In the genomic region with DNA sequence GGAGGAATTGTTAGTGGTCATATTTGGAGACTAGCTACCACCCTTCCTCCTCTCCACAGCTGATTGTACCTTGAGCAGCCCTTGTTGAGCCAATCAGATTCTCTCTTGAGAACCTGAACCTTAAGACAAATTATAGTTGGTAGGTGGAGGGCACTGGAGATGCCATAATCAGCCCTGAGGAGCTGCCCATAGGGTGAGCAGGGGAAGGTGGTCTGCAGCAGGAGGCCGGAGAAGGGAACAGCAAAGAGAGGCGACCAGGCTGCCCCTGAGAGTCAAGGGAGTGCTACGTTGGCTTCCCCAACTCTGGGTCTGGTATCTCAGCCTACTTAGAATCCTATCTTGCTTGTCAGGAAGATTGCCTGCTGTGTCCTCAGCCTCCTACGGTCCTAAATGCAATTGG, we compare ENCODE assay signal across 15 cellular contexts. TPM values are rescaled to one million over a fixed set of nuclear protein-coding genes. Genes with fewer than 3 reads are reported as not detected.
DNase-seq lines count a peak whose midpoint lies in the region; ATAC-seq, FAIRE-seq and TF ChIP-seq lines count a peak whose summit lies in the region.
"Had no signal": no experiment of that assay in that cellular context is flagged by ENCODE, and none has a peak within 500 bp of the region (broad histone marks: within the 10 kb centered on the region; RNA-seq: fewer than 3 reads in every experiment).

No MANE protein-coding gene starts in this region.

- no peak overlapping the region for H2AFZ ChIP-seq in HepG2 (ENCODE audit: low read length)
- H2AFZ ChIP-seq in osteoblast (ENCODE audit: low read length): no peak overlapping the region

- whole genome bisulfite sequencing in HepG2 (ENCODE audit: low lambda C conversion rate): 64% methylated on average over 4 of the region's 4 CpGs
- 92% methylated on average over 2 of the region's 4 CpGs for WGBS in right lobe of liver (ENCODE audit: insufficient coverage, low coverage, low lambda C conversion rate, missing lambda C conversion rate)

- no peak overlapping the region for H3K4me2 ChIP-seq in HepG2 (ENCODE audit: low read depth, low read length)
- H3K4me2 ChIP-seq in osteoblast (ENCODE audit: insufficient read depth, low read length): no peak overlapping the region
- H3K4me2 ChIP-seq: BLaER1 had no signal

- FAIRE-seq in HepG2 (lab: Jason Lieb, UNC): no peak
- FAIRE-seq: H1 had no signal

- H3K4me1 ChIP-seq in HepG2 (ENCODE audit: insufficient read depth, low read length) (peaks cover 73% of the 10 kb centered on the region), right lobe of liver (peaks cover 0 to 19% (median 6%) of the 10 kb centered on the region in 4 donors), osteoblast (ENCODE audit: insufficient read depth, low read length) (peaks cover 16% of the 10 kb centered on the region)

- TF ChIP-seq RAD21 in HepG2 (CRISPR knock-in tag; IDR thresholded peaks at IDR 0.05): no peak

- H3K27me3 ChIP-seq in HepG2 (ENCODE audit: control insufficient read depth in 1 of 2, insufficient read depth in 2 of 2, low read length in 2 of 2): peaks cover 0 to 4% of the 10 kb centered on the region in 2 experiments; a peak in 2 of 5 replicates
- H3K27me3 ChIP-seq in right lobe of liver: no peaks in the 10 kb centered on the region
- H3K27me3 ChIP-seq in osteoblast (ENCODE audit: insufficient read depth, low read length): no peaks in the 10 kb centered on the region
- H3K27me3 ChIP-seq: BLaER1 had no signal

- H3K4me3 ChIP-seq in HepG2 (replicated peaks in 1 of 3; ENCODE audit: insufficient read depth in 1 of 3, low read depth in 2 of 3, low read length in 3 of 3) (no peak overlapping the region), right lobe of liver (no peak overlapping the region), osteoblast (ENCODE audit: insufficient read depth, low read length) (no peak overlapping the region)
- H3K4me3 ChIP-seq: BLaER1, HAP-1 had no signal

- TF ChIP-seq CTCF in HepG2 (CRISPR knock-in tag; IDR thresholded peaks at IDR 0.05): no peak
- no peak for TF ChIP-seq CTCF in right lobe of liver (IDR thresholded peaks at IDR 0.05)
- TF ChIP-seq CTCF in osteoblast (IDR thresholded peaks at IDR 0.05; ENCODE audit: extremely low read depth, low read depth, low read length): no peak

- H3K27ac ChIP-seq in HepG2 (ENCODE audit: extremely low read length, insufficient read depth, low read length) (peak overlapping the region; percentile 39), right lobe of liver (no peak overlapping the region), osteoblast (ENCODE audit: low read depth, low read length) (no peak overlapping the region)
- H3K27ac ChIP-seq: 22Rv1, BLaER1 had no signal

- POLR2A ChIA-PET in HepG2 (lab: Yijun Ruan, JAX): no interaction called here

- DNase-seq in HepG2 (ENCODE audit: low spot score): no peak
- no peak for DNase-seq in right lobe of liver
- DNase-seq in osteoblast (ENCODE audit: insufficient read length, low spot score, missing footprints): peak; percentile 1
- no peak for DNase-seq in NCI-H128 (lab: John Stamatoyannopoulos, UW; ENCODE audit: unreplicated experiment)
- no peak for DNase-seq in NCI-H2081 (lab: John Stamatoyannopoulos, UW)
- DNase-seq: CD4-positive, alpha-beta memory T cell; DMS79 treated with DMSO at 0.1 percent for 48 hours; GF-D8; KBM-7 had no signal

- no peak overlapping the region for H3K9ac ChIP-seq in HepG2 (ENCODE audit: insufficient read depth, low read depth, low read length)
- H3K9ac ChIP-seq: BLaER1 had no signal

- peaks cover 0 to 4% of the 10 kb centered on the region in 2 experiments; a peak in 1 of 5 replicates for H3K36me3 ChIP-seq in HepG2 (replicated peaks in 1 of 2; ENCODE audit: control insufficient read depth in 1 of 2, insufficient read depth in 2 of 2, low read length in 2 of 2)
- H3K36me3 ChIP-seq in right lobe of liver: peaks cover 0 to 6% (median 1%) of the 10 kb centered on the region in 4 donors
- no peaks in the 10 kb centered on the region for H3K36me3 ChIP-seq in osteoblast (ENCODE audit: insufficient read depth, low read length)

- ATAC-seq in HepG2 (no peak), right lobe of liver (no peak), GM21526 (IDR thresholded peaks at IDR 0.05; ENCODE audit: low FRiP score, unreplicated experiment) (no peak)

- H4K20me1 ChIP-seq in HepG2 (ENCODE audit: insufficient read depth, low read length) (no peaks in the 10 kb centered on the region), osteoblast (ENCODE audit: insufficient read depth, low read length) (peaks cover 7% of the 10 kb centered on the region)

- no peaks in the 10 kb centered on the region for H3K9me3 ChIP-seq in HepG2 (ENCODE audit: low read length)
- H3K9me3 ChIP-seq in right lobe of liver: no peaks in the 10 kb centered on the region
- no peaks in the 10 kb centered on the region for H3K9me3 ChIP-seq in osteoblast (ENCODE audit: low read depth, low read length)
- H3K9me3 ChIP-seq: BLaER1, HAP-1 had no signal

- no peak for TF ChIP-seq EP300 in HepG2 (IDR thresholded peaks at IDR 0.05; ENCODE audit: low read depth in 2 of 2, low read length in 2 of 2)
- no peak for TF ChIP-seq EP300 in HepG2 (CRISPR knock-in tag; IDR thresholded peaks at IDR 0.05; ENCODE audit: borderline replicate concordance)

- BruUV-seq in HepG2 (replicated peaks; lab: Mats Ljungman, UMichigan): no TSS peak

- TF ChIP-seq POLR2A in HepG2 (IDR thresholded peaks at IDR 0.05; ENCODE audit: insufficient read depth in 1 of 2, low read depth in 2 of 2, low read length in 2 of 2): no peak
- no peak for TF ChIP-seq POLR2A in right lobe of liver (IDR thresholded peaks at IDR 0.05)

- in situ Hi-C loops in HepG2 (cut with HindIII; ENCODE audit: extremely low pct_ligation_motif_present, low pct_unique_long_range_greater_than_20kb): no loop called here

- H3K79me2 ChIP-seq in HepG2 (ENCODE audit: insufficient read depth, low read length) (peaks cover 8% of the 10 kb centered on the region), osteoblast (ENCODE audit: insufficient read depth, low read length) (peaks cover 12% of the 10 kb centered on the region)

- CTCF ChIA-PET in HepG2 (lab: Yijun Ruan, JAX; ENCODE audit: low intra/inter-chr PET ratio, low total read pairs): no interaction called here

- intact Hi-C loops in HepG2 (cut with micrococcal nuclease; ENCODE audit: unreplicated experiment): no loop called here
- intact Hi-C loops in right lobe of liver (cut with DNase I): no loop called here

RNA-seq across cellular contexts. Expression of a gene that starts 2.7 kb away (rescaled TPM):
- total RNA-seq in HepG2 (2016; rRNA removed; fragmentation: Illumina TruSeq; extraction: Trizol) (39.7 and 57.4 TPM in 2 replicates), right lobe of liver (10 to 100 TPM; 33.1 to 85.7 (median 71.6) TPM), osteoblast (10.5 and 13.3 TPM in 2 replicates)
- 33.2 and 40.3 TPM in 2 replicates for total RNA-seq in HepG2 (2016; cell fraction: cytosol; rRNA removed; fragmentation: Illumina TruSeq; extraction: Trizol; ENCODE audit: low read depth)
- total RNA-seq in HepG2 (2016; cell fraction: insoluble cytoplasmic fraction; rRNA removed; fragmentation: Illumina TruSeq; extraction: Trizol): 40.0 and 62.7 TPM in 2 replicates
- total RNA-seq in HepG2 (2016; cell fraction: membrane; rRNA removed; fragmentation: Illumina TruSeq; extraction: Trizol): 45.7 and 54.6 TPM in 2 replicates
- total RNA-seq in HepG2 (2016; cell fraction: nucleus; rRNA removed; fragmentation: Illumina TruSeq; extraction: Trizol): 34.2 and 40.4 TPM in 2 replicates
- polyA plus RNA-seq in HepG2 (2011; rRNA removed): 16.6 and 18.0 TPM in 2 replicates
- polyA plus RNA-seq in HepG2 (2011; cell fraction: cytosol; rRNA removed): 15.2 and 26.9 TPM in 2 replicates
- 10.9 and 11.0 TPM in 2 replicates for polyA plus RNA-seq in HepG2 (2011; cell fraction: nucleus; rRNA removed)
- polyA plus RNA-seq in HepG2 (2012): 13.3 and 21.0 TPM in 2 replicates
- polyA plus RNA-seq in HepG2 (2016; cell fraction: cytosol; fragmentation: Illumina TruSeq; extraction: Trizol; ENCODE audit: low read depth): 42.3 and 50.0 TPM in 2 replicates
- polyA plus RNA-seq in HepG2 (2016; cell fraction: insoluble cytoplasmic fraction; fragmentation: Illumina TruSeq; extraction: Trizol; ENCODE audit: low read depth): 46.2 TPM in 2 replicates
- 43.9 and 48.5 TPM in 2 replicates for polyA plus RNA-seq in HepG2 (2016; cell fraction: membrane; fragmentation: Illumina TruSeq; extraction: Trizol; ENCODE audit: low read depth)
- 73.9 and 89.3 TPM in 2 replicates for polyA plus RNA-seq in HepG2 (2016; cell fraction: nucleus; fragmentation: Illumina TruSeq; extraction: Trizol; ENCODE audit: insufficient read depth, low read depth)
- 24.5 and 32.2 TPM in 2 replicates for polyA minus RNA-seq in HepG2 (2011; rRNA and poly(A)+ RNA removed; ENCODE audit: low replicate concordance)
- polyA minus RNA-seq in HepG2 (2011; cell fraction: cytosol; rRNA and poly(A)+ RNA removed): 8.3 and 14.1 TPM in 2 replicates
- polyA minus RNA-seq in HepG2 (2011; cell fraction: nucleus; rRNA and poly(A)+ RNA removed): 2.6 and 5.5 TPM in 2 replicates

RNA-seq across cellular contexts. Expression of a gene that starts 6.8 kb away (rescaled TPM):
- total RNA-seq in HepG2 (2016; rRNA removed; fragmentation: Illumina TruSeq; extraction: Trizol) (0.33 TPM in 1 of 2 replicates, not detected in the other), right lobe of liver (not detected), osteoblast (0.29 and 0.36 TPM in 2 replicates)
- total RNA-seq in HepG2 (2016; cell fraction: cytosol; rRNA removed; fragmentation: Illumina TruSeq; extraction: Trizol; ENCODE audit: low read depth): 0.09 TPM in 1 of 2 replicates, not detected in the other
- 0.13 and 0.15 TPM in 2 replicates for total RNA-seq in HepG2 (2016; cell fraction: insoluble cytoplasmic fraction; rRNA removed; fragmentation: Illumina TruSeq; extraction: Trizol)
- 0.28 TPM in 1 of 2 replicates, not detected in the other for total RNA-seq in HepG2 (2016; cell fraction: membrane; rRNA removed; fragmentation: Illumina TruSeq; extraction: Trizol)
- total RNA-seq in HepG2 (2016; cell fraction: nucleus; rRNA removed; fragmentation: Illumina TruSeq; extraction: Trizol): 0.19 and 0.28 TPM in 2 replicates
- polyA plus RNA-seq in HepG2 (2011; rRNA removed): 0.05 and 0.15 TPM in 2 replicates
- polyA plus RNA-seq in HepG2 (2011; cell fraction: cytosol; rRNA removed): 0.04 and 0.13 TPM in 2 replicates
- polyA plus RNA-seq in HepG2 (2011; cell fraction: nucleus; rRNA removed): 0.78 and 0.79 TPM in 2 replicates
- 0.05 and 0.15 TPM in 2 replicates for polyA plus RNA-seq in HepG2 (2012)
- polyA plus RNA-seq in HepG2 (2016; cell fraction: cytosol; fragmentation: Illumina TruSeq; extraction: Trizol; ENCODE audit: low read depth): 0.05 and 0.07 TPM in 2 replicates
- 0.17 TPM in 1 of 2 replicates, not detected in the other for polyA plus RNA-seq in HepG2 (2016; cell fraction: insoluble cytoplasmic fraction; fragmentation: Illumina TruSeq; extraction: Trizol; ENCODE audit: low read depth)
- polyA plus RNA-seq in HepG2 (2016; cell fraction: membrane; fragmentation: Illumina TruSeq; extraction: Trizol; ENCODE audit: low read depth): 0.16 TPM in 1 of 2 replicates, not detected in the other
- 0.64 and 0.97 TPM in 2 replicates for polyA plus RNA-seq in HepG2 (2016; cell fraction: nucleus; fragmentation: Illumina TruSeq; extraction: Trizol; ENCODE audit: insufficient read depth, low read depth)
- polyA minus RNA-seq in HepG2 (2011; rRNA and poly(A)+ RNA removed; ENCODE audit: low replicate concordance): 0.07 and 0.12 TPM in 2 replicates
- polyA minus RNA-seq in HepG2 (2011; cell fraction: cytosol; rRNA and poly(A)+ RNA removed): not detected in 2 replicates
- polyA minus RNA-seq in HepG2 (2011; cell fraction: nucleus; rRNA and poly(A)+ RNA removed): 0.39 and 0.50 TPM in 2 replicates
- total RNA-seq: H1 had no signal
- polyA plus RNA-seq: CD14-positive monocyte; CD4-positive, alpha-beta memory T cell had no signal

RNA-seq across cellular contexts. Expression of a gene that starts 9.5 kb away (rescaled TPM):
- total RNA-seq in HepG2 (2016; rRNA removed; fragmentation: Illumina TruSeq; extraction: Trizol): 27.0 and 32.0 TPM in 2 replicates
- total RNA-seq in HepG2 (2016; cell fraction: cytosol; rRNA removed; fragmentation: Illumina TruSeq; extraction: Trizol; ENCODE audit: low read depth): 18.2 and 18.6 TPM in 2 replicates
- 28.2 and 30.6 TPM in 2 replicates for total RNA-seq in HepG2 (2016; cell fraction: insoluble cytoplasmic fraction; rRNA removed; fragmentation: Illumina TruSeq; extraction: Trizol)
- total RNA-seq in HepG2 (2016; cell fraction: membrane; rRNA removed; fragmentation: Illumina TruSeq; extraction: Trizol): 30.4 and 39.2 TPM in 2 replicates
- total RNA-seq in HepG2 (2016; cell fraction: nucleus; rRNA removed; fragmentation: Illumina TruSeq; extraction: Trizol): 14.3 and 16.0 TPM in 2 replicates
- polyA plus RNA-seq in HepG2 (2011; rRNA removed): 15.3 and 19.9 TPM in 2 replicates
- 15.7 and 30.3 TPM in 2 replicates for polyA plus RNA-seq in HepG2 (2011; cell fraction: cytosol; rRNA removed)
- 42.4 and 43.1 TPM in 2 replicates for polyA plus RNA-seq in HepG2 (2011; cell fraction: nucleus; rRNA removed)
- 10.8 and 14.7 TPM in 2 replicates for polyA plus RNA-seq in HepG2 (2012)
- 20.1 and 25.1 TPM in 2 replicates for polyA plus RNA-seq in HepG2 (2016; cell fraction: cytosol; fragmentation: Illumina TruSeq; extraction: Trizol; ENCODE audit: low read depth)
- 30.6 and 33.5 TPM in 2 replicates for polyA plus RNA-seq in HepG2 (2016; cell fraction: insoluble cytoplasmic fraction; fragmentation: Illumina TruSeq; extraction: Trizol; ENCODE audit: low read depth)
- polyA plus RNA-seq in HepG2 (2016; cell fraction: membrane; fragmentation: Illumina TruSeq; extraction: Trizol; ENCODE audit: low read depth): 32.1 and 32.9 TPM in 2 replicates
- polyA plus RNA-seq in HepG2 (2016; cell fraction: nucleus; fragmentation: Illumina TruSeq; extraction: Trizol; ENCODE audit: insufficient read depth, low read depth): 31.4 and 34.1 TPM in 2 replicates
- 24.6 and 29.4 TPM in 2 replicates for polyA minus RNA-seq in HepG2 (2011; rRNA and poly(A)+ RNA removed; ENCODE audit: low replicate concordance)
- 8.5 and 10.8 TPM in 2 replicates for polyA minus RNA-seq in HepG2 (2011; cell fraction: cytosol; rRNA and poly(A)+ RNA removed)
- 11.7 and 13.1 TPM in 2 replicates for polyA minus RNA-seq in HepG2 (2011; cell fraction: nucleus; rRNA and poly(A)+ RNA removed)
- total RNA-seq in right lobe of liver: 10 to 100 TPM in 2 of 6 experiments, 1 to 10 TPM in 4; 7.1 to 29.0 (median 7.8) TPM
- total RNA-seq in osteoblast: 15.6 and 25.0 TPM in 2 replicates

RNA-seq across cellular contexts. Expression of a gene that starts 26.5 kb away (rescaled TPM):
- total RNA-seq in HepG2 (2016; rRNA removed; fragmentation: Illumina TruSeq; extraction: Trizol) (31.6 and 31.9 TPM in 2 replicates), right lobe of liver (10 to 100 TPM; 18.9 to 24.2 (median 22.1) TPM), osteoblast (25.3 and 29.2 TPM in 2 replicates)
- total RNA-seq in HepG2 (2016; cell fraction: cytosol; rRNA removed; fragmentation: Illumina TruSeq; extraction: Trizol; ENCODE audit: low read depth): 9.2 and 10.5 TPM in 2 replicates
- 23.6 and 33.0 TPM in 2 replicates for total RNA-seq in HepG2 (2016; cell fraction: insoluble cytoplasmic fraction; rRNA removed; fragmentation: Illumina TruSeq; extraction: Trizol)
- 9.1 and 9.4 TPM in 2 replicates for total RNA-seq in HepG2 (2016; cell fraction: membrane; rRNA removed; fragmentation: Illumina TruSeq; extraction: Trizol)
- 42.7 and 45.7 TPM in 2 replicates for total RNA-seq in HepG2 (2016; cell fraction: nucleus; rRNA removed; fragmentation: Illumina TruSeq; extraction: Trizol)
- 56.1 and 59.4 TPM in 2 replicates for polyA plus RNA-seq in HepG2 (2011; rRNA removed)
- 22.8 and 28.5 TPM in 2 replicates for polyA plus RNA-seq in HepG2 (2011; cell fraction: cytosol; rRNA removed)
- polyA plus RNA-seq in HepG2 (2011; cell fraction: nucleus; rRNA removed): 197 and 240 TPM in 2 replicates
- 26.0 and 29.4 TPM in 2 replicates for polyA plus RNA-seq in HepG2 (2012)
- polyA plus RNA-seq in HepG2 (2016; cell fraction: cytosol; fragmentation: Illumina TruSeq; extraction: Trizol; ENCODE audit: low read depth): 2.5 and 3.3 TPM in 2 replicates
- polyA plus RNA-seq in HepG2 (2016; cell fraction: insoluble cytoplasmic fraction; fragmentation: Illumina TruSeq; extraction: Trizol; ENCODE audit: low read depth): 30.7 and 39.2 TPM in 2 replicates
- 6.2 and 7.6 TPM in 2 replicates for polyA plus RNA-seq in HepG2 (2016; cell fraction: membrane; fragmentation: Illumina TruSeq; extraction: Trizol; ENCODE audit: low read depth)
- polyA plus RNA-seq in HepG2 (2016; cell fraction: nucleus; fragmentation: Illumina TruSeq; extraction: Trizol; ENCODE audit: insufficient read depth, low read depth): 66.3 and 80.1 TPM in 2 replicates
- 22.5 and 39.0 TPM in 2 replicates for polyA minus RNA-seq in HepG2 (2011; rRNA and poly(A)+ RNA removed; ENCODE audit: low replicate concordance)
- 15.4 and 16.6 TPM in 2 replicates for polyA minus RNA-seq in HepG2 (2011; cell fraction: cytosol; rRNA and poly(A)+ RNA removed)
- polyA minus RNA-seq in HepG2 (2011; cell fraction: nucleus; rRNA and poly(A)+ RNA removed): 108 and 114 TPM in 2 replicates
